Comparison of ENCODE assay signal across 24 cellular contexts in the genomic region with DNA sequence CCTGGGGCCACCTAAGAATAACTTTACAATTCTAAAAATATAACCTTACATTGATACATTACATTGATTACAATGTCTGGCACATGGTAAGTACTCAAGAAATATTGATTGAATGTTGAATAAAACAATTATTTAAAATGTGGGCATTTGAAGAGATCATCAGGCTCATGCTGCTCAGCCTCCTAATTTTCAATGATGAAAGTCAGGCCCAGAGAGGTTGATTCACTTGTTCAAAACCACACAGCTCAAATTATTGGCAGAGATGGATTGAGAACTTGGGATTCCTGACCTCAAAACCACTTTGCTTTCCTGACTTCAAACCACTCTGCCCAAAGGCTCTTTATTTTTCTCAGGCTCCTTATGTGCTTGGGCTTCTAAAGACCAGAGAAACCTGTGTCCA. TPM values are rescaled to one million over a fixed set of nuclear protein-coding genes. Genes with fewer than 3 reads are reported as not detected.
"Had no signal": no experiment of that assay in that cellular context is flagged by ENCODE, and none has a peak within 500 bp of the region (broad histone marks: within the 10 kb centered on the region; RNA-seq: fewer than 3 reads in every experiment).

No MANE protein-coding gene starts in this region.

- H3K4me3 ChIP-seq: colonic mucosa, mucosa of descending colon, neural progenitor cell, thyroid gland had no signal

- H3K9me3 ChIP-seq: colonic mucosa, mucosa of descending colon, thyroid gland had no signal

- H3K27ac Mint-ChIP-seq: activated CD4-positive, alpha-beta memory T cell treated with anti-CD3 and anti-CD28 coated beads for 36 hours; activated CD4-positive, alpha-beta T cell treated with anti-CD3 and anti-CD28 coated beads for 36 hours; activated naive CD4-positive, alpha-beta T cell treated with anti-CD3 and anti-CD28 coated beads for 36 hours; activated naive CD8-positive, alpha-beta T cell treated with anti-CD3 and anti-CD28 coated beads, Interleukin-2, amount 50 U/mL, for 24 hours; activated T-helper 17 cell treated with anti-CD3 and anti-CD28 coated beads, Interleukin-2, amount 50 U/mL, for 72 hours; endodermal cell; memory B cell; naive thymus-derived CD4-positive, alpha-beta T cell; neural progenitor cell; progenitor cell of endocrine pancreas; stimulated activated memory B cell treated with anti-CD40 and anti-IgM and Interleukin-4, amounts not matched to agents 10 μg/mL and 1 μg/mL and 100 μg/mL, for 72 hours; T-helper 2 cell treated with Interferon-gamma antibody and Interleukin-4, amounts not matched to agents 5 μg/mL and 100 μg/mL, for 36 hours; WTC11 had no signal

- H3K9me3 Mint-ChIP-seq: activated CD4-positive, alpha-beta memory T cell treated with anti-CD3 and anti-CD28 coated beads for 36 hours; activated naive CD4-positive, alpha-beta T cell treated with anti-CD3 and anti-CD28 coated beads for 36 hours; activated naive CD8-positive, alpha-beta T cell treated with anti-CD3 and anti-CD28 coated beads, Interleukin-2, amount 50 U/mL, for 24 hours; activated T-helper 17 cell treated with anti-CD3 and anti-CD28 coated beads, Interleukin-2, amount 50 U/mL, for 72 hours; central memory CD8-positive, alpha-beta T cell; endodermal cell; memory B cell; neural progenitor cell; stimulated activated memory B cell treated with anti-CD40 and anti-IgM and Interleukin-4, amounts not matched to agents 10 μg/mL and 1 μg/mL and 100 μg/mL, for 72 hours; T-helper 2 cell treated with Interferon-gamma antibody and Interleukin-4, amounts not matched to agents 5 μg/mL and 100 μg/mL, for 36 hours; WTC11 had no signal

- H3K36me3 Mint-ChIP-seq: activated CD4-positive, alpha-beta memory T cell treated with anti-CD3 and anti-CD28 coated beads for 36 hours; memory B cell; naive thymus-derived CD4-positive, alpha-beta T cell; neural progenitor cell; stimulated activated memory B cell treated with anti-CD40 and anti-IgM and Interleukin-4, amounts not matched to agents 10 μg/mL and 1 μg/mL and 100 μg/mL, for 72 hours; WTC11 had no signal

- H3K27me3 Mint-ChIP-seq: activated CD4-positive, alpha-beta memory T cell treated with anti-CD3 and anti-CD28 coated beads for 36 hours; activated CD4-positive, alpha-beta T cell treated with anti-CD3 and anti-CD28 coated beads for 36 hours; activated T-helper 17 cell treated with anti-CD3 and anti-CD28 coated beads, Interleukin-2, amount 50 U/mL, for 72 hours; memory B cell; stimulated activated memory B cell treated with anti-CD40 and anti-IgM and Interleukin-4, amounts not matched to agents 10 μg/mL and 1 μg/mL and 100 μg/mL, for 72 hours had no signal

- H3K4me1 Mint-ChIP-seq: activated T-helper 17 cell treated with anti-CD3 and anti-CD28 coated beads, Interleukin-2, amount 50 U/mL, for 72 hours; central memory CD8-positive, alpha-beta T cell; memory B cell; stimulated activated memory B cell treated with anti-CD40 and anti-IgM and Interleukin-4, amounts not matched to agents 10 μg/mL and 1 μg/mL and 100 μg/mL, for 72 hours had no signal

- H2AFZ ChIP-seq: neural progenitor cell had no signal

- H3K4me3 Mint-ChIP-seq: activated CD4-positive, alpha-beta memory T cell treated with anti-CD3 and anti-CD28 coated beads for 36 hours; activated CD4-positive, alpha-beta T cell treated with anti-CD3 and anti-CD28 coated beads for 36 hours; activated naive CD4-positive, alpha-beta T cell treated with anti-CD3 and anti-CD28 coated beads for 36 hours; activated naive CD8-positive, alpha-beta T cell treated with anti-CD3 and anti-CD28 coated beads, Interleukin-2, amount 50 U/mL, for 24 hours; activated T-helper 17 cell treated with anti-CD3 and anti-CD28 coated beads, Interleukin-2, amount 50 U/mL, for 72 hours; central memory CD8-positive, alpha-beta T cell; endodermal cell; memory B cell; naive thymus-derived CD4-positive, alpha-beta T cell; neural progenitor cell; stimulated activated memory B cell treated with anti-CD40 and anti-IgM and Interleukin-4, amounts not matched to agents 10 μg/mL and 1 μg/mL and 100 μg/mL, for 72 hours; T-helper 2 cell treated with Interferon-gamma antibody and Interleukin-4, amounts not matched to agents 5 μg/mL and 100 μg/mL, for 36 hours; WTC11 had no signal

- H3K27ac ChIP-seq: colonic mucosa, neural progenitor cell, thyroid gland had no signal

- DNase-seq: activated CD4-positive, alpha-beta memory T cell treated with anti-CD3 and anti-CD28 coated beads for 36 hours; activated CD4-positive, alpha-beta T cell treated with anti-CD3 and anti-CD28 coated beads for 36 hours; activated naive CD4-positive, alpha-beta T cell treated with anti-CD3 and anti-CD28 coated beads for 36 hours; activated naive CD8-positive, alpha-beta T cell treated with anti-CD3 and anti-CD28 coated beads, Interleukin-2, amount 50 U/mL, for 24 hours; aorta; endodermal cell; erythroblast; foreskin melanocyte; glutamatergic neuron; hypothalamus; naive thymus-derived CD4-positive, alpha-beta T cell; right cardiac atrium; stimulated activated CD4-positive, alpha-beta T cell treated with anti-CD3 and anti-CD28 coated beads, Interleukin-4, amount 100 ng/mL, for 24 hours; thyroid gland had no signal

- H3K4me1 ChIP-seq: neural progenitor cell, thyroid gland had no signal

- H3K27me3 ChIP-seq: colonic mucosa, neural progenitor cell, thyroid gland had no signal

- H3K36me3 ChIP-seq: colonic mucosa, neural progenitor cell, thyroid gland had no signal

- H3K4me2 ChIP-seq: neural progenitor cell had no signal

RNA-seq across cellular contexts. Expression of a gene that starts 34.7 kb away (rescaled TPM):
- total RNA-seq: activated CD4-positive, alpha-beta memory T cell treated with anti-CD3 and anti-CD28 coated beads for 36 hours; activated naive CD4-positive, alpha-beta T cell treated with anti-CD3 and anti-CD28 coated beads for 36 hours; activated T-helper 17 cell treated with anti-CD3 and anti-CD28 coated beads, Interleukin-2, amount 50 U/mL, for 72 hours had no signal
